Comparison of ENCODE assay signal across 22 cellular contexts in the genomic region with DNA sequence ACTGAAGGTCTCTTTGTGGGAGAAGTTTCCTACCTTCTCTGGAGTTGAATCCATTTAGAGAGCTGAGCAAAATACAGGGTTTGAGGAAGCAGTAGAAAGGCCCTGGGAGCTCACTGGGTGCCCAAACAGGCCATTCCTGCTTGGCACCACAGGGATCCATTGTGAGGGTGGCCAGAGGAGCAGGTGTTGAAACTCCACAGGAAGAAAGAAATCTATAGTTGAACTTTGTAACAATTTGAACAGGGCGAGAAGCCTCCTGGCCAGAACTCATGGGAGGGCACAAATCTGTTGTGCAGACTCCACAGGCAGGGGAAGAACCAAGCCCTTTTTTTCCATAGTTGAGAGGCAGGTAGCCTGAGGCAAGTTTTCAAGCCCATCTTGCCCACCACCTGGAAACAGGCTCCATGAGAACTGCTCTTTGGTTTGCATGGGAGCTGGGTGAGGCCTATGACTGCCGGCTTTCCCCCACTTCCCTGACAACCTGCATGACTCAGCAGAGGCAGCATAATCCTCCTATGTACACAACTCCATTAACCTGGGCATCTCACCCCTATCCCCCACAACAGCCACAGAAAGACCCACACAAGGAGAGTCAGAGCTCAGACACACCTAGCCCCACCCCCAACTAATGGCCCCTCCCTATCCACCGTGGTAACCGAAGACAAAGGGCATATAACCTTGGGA.
DNase-seq lines count a peak whose midpoint lies in the region; ATAC-seq and TF ChIP-seq lines count a peak whose summit lies in the region.
"Had no signal": no experiment of that assay in that cellular context is flagged by ENCODE, and none has a peak within 500 bp of the region (broad histone marks: within the 10 kb centered on the region; RNA-seq: fewer than 3 reads in every experiment).

No MANE protein-coding gene starts in this region.

- H3K27me3 ChIP-seq in breast epithelium (no peaks in the 10 kb centered on the region), PC-3 (ENCODE audit: low read length) (no peaks in the 10 kb centered on the region)
- H3K27me3 ChIP-seq: BE2C; BLaER1 treated with 17β-estradiol and CSF1 and Interleukin-3, amounts not matched to agents 10 nM and 100 nM had no signal

- H3K27ac Mint-ChIP-seq in MCF 10A (ENCODE audit: low read depth, unreplicated experiment), result no peak overlapping the region
- H3K27ac Mint-ChIP-seq: CD14-positive monocyte; CD4-positive, alpha-beta T cell; HFFc6 had no signal

- CTCF ChIA-PET in MCF 10A (lab: Yijun Ruan, JAX), result no interaction called here
- CTCF ChIA-PET in PC-3 (lab: Charles Lee), result no interaction called here

- no peaks in the 10 kb centered on the region for H3K36me3 Mint-ChIP-seq in MCF 10A (ENCODE audit: insufficient read depth, unreplicated experiment)
- H3K36me3 Mint-ChIP-seq: CD14-positive monocyte had no signal

- H3K4me1 ChIP-seq in breast epithelium (no peaks in the 10 kb centered on the region), PC-3 (ENCODE audit: insufficient read depth, low read length) (peaks cover 23% of the 10 kb centered on the region)
- H3K4me1 ChIP-seq: A549; BE2C; BLaER1 treated with 17β-estradiol and CSF1 and Interleukin-3, amounts not matched to agents 10 nM and 100 nM; HAP-1 had no signal

- no peaks in the 10 kb centered on the region for H3K27me3 Mint-ChIP-seq in MCF 10A (ENCODE audit: insufficient read depth, unreplicated experiment)
- H3K27me3 Mint-ChIP-seq: CD4-positive, alpha-beta T cell had no signal

- H3K27ac ChIP-seq in breast epithelium (no peak overlapping the region), PC-3 (ENCODE audit: low read length) (peak overlapping the region; percentile 78)
- H3K27ac ChIP-seq: A549; BLaER1 treated with 17β-estradiol and CSF1 and Interleukin-3, amounts not matched to agents 10 nM and 100 nM had no signal

- peaks cover 6% of the 10 kb centered on the region for H3K4me1 Mint-ChIP-seq in MCF 10A (ENCODE audit: insufficient read depth, unreplicated experiment)
- H3K4me1 Mint-ChIP-seq: CD14-positive monocyte had no signal

- H3K36me3 ChIP-seq in breast epithelium (no peaks in the 10 kb centered on the region), PC-3 (ENCODE audit: low read depth, low read length) (no peaks in the 10 kb centered on the region)
- H3K36me3 ChIP-seq: BE2C; BLaER1 treated with 17β-estradiol and CSF1 and Interleukin-3, amounts not matched to agents 10 nM and 100 nM; HAP-1 had no signal

- no peak for TF ChIP-seq POLR2A in breast epithelium (IDR thresholded peaks at IDR 0.05)

- peak overlapping the region; percentile 30; the same call in 1 of the 2 replicates for H3K4me2 ChIP-seq in PC-3 (ENCODE audit: low read length)
- H3K4me2 ChIP-seq: A549; BLaER1 treated with 17β-estradiol and CSF1 and Interleukin-3, amounts not matched to agents 10 nM and 100 nM had no signal

- H3K4me3 ChIP-seq in breast epithelium, result no peak overlapping the region
- H3K4me3 ChIP-seq in PC-3 (ENCODE audit: low read length), result no peak overlapping the region
- no peak overlapping the region for H3K4me3 ChIP-seq in epithelial cell of esophagus (ENCODE audit: low read length)
- H3K4me3 ChIP-seq: A549; BLaER1 treated with 17β-estradiol and CSF1 and Interleukin-3, amounts not matched to agents 10 nM and 100 nM; HAP-1 had no signal

- H3K4me3 Mint-ChIP-seq in MCF 10A (ENCODE audit: unreplicated experiment), result no peak overlapping the region
- H3K4me3 Mint-ChIP-seq: CD14-positive monocyte; CD4-positive, alpha-beta T cell; HFFc6 had no signal

- POLR2A ChIA-PET in MCF 10A (lab: Yijun Ruan, JAX) (no interaction called here), PC-3 (lab: Charles Lee; ENCODE audit: unreplicated experiment) (no interaction called here)

- no peaks in the 10 kb centered on the region for H3K9me3 Mint-ChIP-seq in MCF 10A (ENCODE audit: unreplicated experiment)

- no peak for TF ChIP-seq CTCF in MCF 10A (IDR thresholded peaks at IDR 0.05; ENCODE audit: unreplicated experiment)
- TF ChIP-seq CTCF in breast epithelium (IDR thresholded peaks at IDR 0.05), result no peak
- TF ChIP-seq CTCF in PC-3 (conservative IDR thresholded peaks at IDR 0.05; ENCODE audit: low read depth, low read length), result no peak
- no peak for TF ChIP-seq CTCF in epithelial cell of esophagus (IDR thresholded peaks at IDR 0.05; ENCODE audit: insufficient read depth, low read depth, low read length, missing control alignments)

- H3F3A ChIP-seq in PC-3 (ENCODE audit: low read length, unreplicated experiment), result no peaks in the 10 kb centered on the region

- no peaks in the 10 kb centered on the region for H4K20me1 ChIP-seq in PC-3 (ENCODE audit: low read length)
- H4K20me1 ChIP-seq: BLaER1 treated with 17β-estradiol and CSF1 and Interleukin-3, amounts not matched to agents 10 nM and 100 nM had no signal

- no peaks in the 10 kb centered on the region for H3K9me2 ChIP-seq in PC-3 (replicated peaks; ENCODE audit: low read length)

- peak overlapping the region; percentile 53 for H3K9ac ChIP-seq in PC-3 (ENCODE audit: low read length)
- H3K9ac ChIP-seq: BLaER1 treated with 17β-estradiol and CSF1 and Interleukin-3, amounts not matched to agents 10 nM and 100 nM had no signal

- ATAC-seq in PC-3 (peak; percentile 59; the same call in 1 of the 2 replicates), HG02763 (IDR thresholded peaks at IDR 0.05; ENCODE audit: unreplicated experiment) (no peak)
- no peak for ATAC-seq in stimulated activated naive CD8-positive, alpha-beta T cell treated with anti-CD3 and anti-CD28 coated beads, Interleukin-15, Interleukin-2, amounts not matched to agents 100 U/mL and 50 U/mL, for 24 hours
- ATAC-seq: A549 had no signal

- BruUV-seq in MCF 10A (replicated peaks; lab: Mats Ljungman, UMichigan) (no TSS peak), PC-3 (replicated peaks; lab: Mats Ljungman, UMichigan) (no TSS peak)

- H3K9me3 ChIP-seq in breast epithelium, result no peaks in the 10 kb centered on the region
- H3K9me3 ChIP-seq in PC-3 (ENCODE audit: low read length), result no peaks in the 10 kb centered on the region
- H3K9me3 ChIP-seq: A549, BE2C, HAP-1 had no signal

- peak; percentile 4 for DNase-seq in MCF 10A (ENCODE audit: unreplicated experiment)
- DNase-seq in breast epithelium (ENCODE audit: low spot score in 2 of 2), result no peak
- DNase-seq in HT1080 (ENCODE audit: low read depth), result peak; percentile 27
- peak; percentile 54 for DNase-seq in PC-3
- DNase-seq in epithelial cell of esophagus (ENCODE audit: low read depth), result peak; percentile 3
- no peak for DNase-seq in stimulated activated naive CD8-positive, alpha-beta T cell treated with anti-CD3 and anti-CD28 coated beads, Interleukin-15, Interleukin-2, amounts not matched to agents 100 U/mL and 50 U/mL, for 24 hours
- DNase-seq in NCI-H1417 treated with DMSO at 0.1 percent for 48 hours (lab: John Stamatoyannopoulos, UW), result no peak
- DNase-seq: 8988T; ACHN; AML-193; CD4-positive, alpha-beta T cell; COR-L47; DMS153; DMS79 treated with DMSO at 0.1 percent for 48 hours; GOT3; HFFc6 had no signal

- intact Hi-C loops in MCF 10A (cut with micrococcal nuclease), result no loop called here
- intact Hi-C loops in breast epithelium (cut with DNase I; ENCODE audit: low total_unique reads), result no loop called here
- intact Hi-C loops in PC-3 (cut with micrococcal nuclease), result no loop called here

- H3K79me2 ChIP-seq in PC-3 (ENCODE audit: low read length), result no peaks in the 10 kb centered on the region

- peak overlapping the region; percentile 74 for H2AFZ ChIP-seq in PC-3 (ENCODE audit: low read length)

Comparison
In these comparisons a context has a peak if more than half of its experiments do, and no peak if none do; other contexts are left out.
1. DNase-seq: peak in MCF 10A (single experiment), HT1080 (single experiment), PC-3 (single experiment) and epithelial cell of esophagus (single experiment); none in breast epithelium (0 of 2), stimulated activated naive CD8-positive, alpha-beta T cell treated with anti-CD3 and anti-CD28 coated beads, Interleukin-15, Interleukin-2, amounts not matched to agents 100 U/mL and 50 U/mL, for 24 hours (single experiment) and NCI-H1417 treated with DMSO at 0.1 percent for 48 hours (single experiment).